In the genomic region with DNA sequence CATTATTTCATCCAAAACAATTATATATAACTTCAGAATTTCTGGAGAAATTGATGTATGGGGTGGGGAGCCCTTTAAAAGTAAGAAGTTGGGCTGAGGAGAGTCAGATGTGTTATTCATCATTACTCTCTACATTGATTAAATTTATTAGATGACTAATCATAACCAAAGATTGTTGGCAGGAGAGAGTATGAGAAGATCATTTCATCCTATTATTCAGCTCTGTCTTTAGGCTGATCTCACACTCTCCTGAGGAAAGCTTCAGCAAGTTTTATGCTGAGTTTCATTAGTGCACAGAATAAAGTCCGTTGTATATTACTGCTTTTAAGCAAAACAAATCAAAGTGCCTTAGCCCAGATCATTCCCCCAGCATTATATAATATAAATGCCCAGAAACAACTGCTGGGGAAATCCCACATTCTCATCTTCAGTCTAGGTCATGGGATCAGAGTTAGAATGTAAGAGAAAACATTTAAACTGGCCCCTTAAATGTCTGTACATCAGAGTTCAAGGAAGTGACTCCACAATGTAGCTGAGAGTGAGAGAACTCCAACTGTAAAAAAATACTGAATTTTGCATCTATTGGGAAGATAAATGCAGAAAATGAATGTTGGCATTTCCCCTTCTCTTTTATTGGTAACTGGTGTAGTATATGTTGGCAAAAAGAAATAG, we compare ENCODE assay signal across 1 cellular context.
A peak's percentile ranks its signal among the peaks of the same experiment; 100 is the strongest.
TF ChIP-seq lines count a peak whose summit lies in the region.

No MANE protein-coding gene starts in this region.

TF ChIP-seq in SK-N-SH, 30 proteins besides CTCF, POLR2A, EP300 and RAD21 (continued from another document):
- TF ChIP-seq SIN3A (IDR thresholded peaks at IDR 0.05; ENCODE audit: borderline replicate concordance, low read depth, low read length) (no peak), NRF1 (IDR thresholded peaks at IDR 0.05; ENCODE audit: low read depth, low read length) (no peak), MXI1 (IDR thresholded peaks at IDR 0.05; ENCODE audit: low read depth, low read length) (no peak), FOSL2 (IDR thresholded peaks at IDR 0.05; ENCODE audit: borderline replicate concordance, low read depth) (0 out of 2 replicates have a peak, but pooled peaks have one; percentile 15)
- TF ChIP-seq, protein P1, sequence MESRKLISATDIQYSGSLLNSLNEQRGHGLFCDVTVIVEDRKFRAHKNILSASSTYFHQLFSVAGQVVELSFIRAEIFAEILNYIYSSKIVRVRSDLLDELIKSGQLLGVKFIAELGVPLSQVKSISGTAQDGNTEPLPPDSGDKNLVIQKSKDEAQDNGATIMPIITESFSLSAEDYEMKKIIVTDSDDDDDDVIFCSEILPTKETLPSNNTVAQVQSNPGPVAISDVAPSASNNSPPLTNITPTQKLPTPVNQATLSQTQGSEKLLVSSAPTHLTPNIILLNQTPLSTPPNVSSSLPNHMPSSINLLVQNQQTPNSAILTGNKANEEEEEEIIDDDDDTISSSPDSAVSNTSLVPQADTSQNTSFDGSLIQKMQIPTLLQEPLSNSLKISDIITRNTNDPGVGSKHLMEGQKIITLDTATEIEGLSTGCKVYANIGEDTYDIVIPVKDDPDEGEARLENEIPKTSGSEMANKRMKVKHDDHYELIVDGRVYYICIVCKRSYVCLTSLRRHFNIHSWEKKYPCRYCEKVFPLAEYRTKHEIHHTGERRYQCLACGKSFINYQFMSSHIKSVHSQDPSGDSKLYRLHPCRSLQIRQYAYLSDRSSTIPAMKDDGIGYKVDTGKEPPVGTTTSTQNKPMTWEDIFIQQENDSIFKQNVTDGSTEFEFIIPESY (IDR thresholded peaks at IDR 0.05; ENCODE audit: borderline replicate concordance, low read depth), result no peak
